In genomic region chr22:33362702-33363101, GRCh38 we compare ENCODE assay signal across 27 cellular contexts.
"Had no signal": no experiment of that assay in that cellular context is flagged by ENCODE, and none has a peak within 500 bp of the region (broad histone marks: within the 10 kb centered on the region; RNA-seq: fewer than 3 reads in every experiment).

No MANE protein-coding gene starts in this region.

- H3K27me3 Mint-ChIP-seq: naive thymus-derived CD8-positive, alpha-beta T cell; stimulated activated memory B cell treated with anti-CD40 and anti-IgM and Interleukin-4, amounts not matched to agents 10 μg/mL and 1 μg/mL and 100 μg/mL, for 72 hours had no signal

- H3K4me3 ChIP-seq: left lung, lower lobe of right lung, right atrium auricular region, right lobe of liver, smooth muscle cell, stomach, testis, thyroid gland, transverse colon, upper lobe of left lung, vagina had no signal

- H3K36me3 Mint-ChIP-seq: naive thymus-derived CD8-positive, alpha-beta T cell had no signal

- H3K27ac Mint-ChIP-seq: immature natural killer cell; naive thymus-derived CD8-positive, alpha-beta T cell; nephron had no signal

- H3K4me1 Mint-ChIP-seq: immature natural killer cell; naive thymus-derived CD8-positive, alpha-beta T cell; nephron; neural crest cell had no signal

- H3K27me3 ChIP-seq: left lung, right atrium auricular region, right lobe of liver, stomach, testis, thyroid gland, transverse colon, upper lobe of left lung, vagina had no signal

- DNase-seq: hypothalamus; immature natural killer cell; kidney; left colon; left lung; lower lobe of right lung; mesenchymal stem cell; naive thymus-derived CD8-positive, alpha-beta T cell; nucleus accumbens; right lobe of liver; stimulated activated CD4-positive, alpha-beta T cell treated with anti-CD3 and anti-CD28 coated beads, Interleukin-1b, Interleukin-23, amount 100 ng/mL, for 48 hours; stimulated activated CD4-positive, alpha-beta T cell treated with anti-CD3 and anti-CD28 coated beads, Interleukin-2, amount 100 ng/mL, for 48 hours; stimulated activated CD4-positive, alpha-beta T cell treated with anti-CD3 and anti-CD28 coated beads, Interleukin-4, amount 100 ng/mL, for 4 hours; stimulated activated CD8-positive, alpha-beta memory T cell treated with anti-CD3 and anti-CD28 coated beads, Interleukin-4, amount 100 ng/mL, for 48 hours; stimulated activated naive CD8-positive, alpha-beta T cell treated with anti-CD3 and anti-CD28 coated beads, Interleukin-15, Interleukin-2, amounts not matched to agents 100 U/mL and 50 U/mL, for 24 hours; stomach; testis; thyroid gland; transverse colon; upper lobe of left lung had no signal

- H3K9me3 Mint-ChIP-seq: nephron; neural crest cell; stimulated activated memory B cell treated with anti-CD40 and anti-IgM and Interleukin-4, amounts not matched to agents 10 μg/mL and 1 μg/mL and 100 μg/mL, for 72 hours had no signal

- H3K4me1 ChIP-seq: left lung, lower lobe of right lung, parathyroid adenoma, right atrium auricular region, right lobe of liver, stomach, testis, thyroid gland, upper lobe of left lung, vagina had no signal

- H3K9me3 ChIP-seq: left lung, lower lobe of right lung, right atrium auricular region, right lobe of liver, stomach, testis, thyroid gland, transverse colon, upper lobe of left lung, vagina had no signal

- H3K9ac ChIP-seq: parathyroid adenoma had no signal

- H3K27ac ChIP-seq: left lung, lower lobe of right lung, parathyroid adenoma, right atrium auricular region, right lobe of liver, stomach, testis, thyroid gland, transverse colon, upper lobe of left lung, vagina had no signal

- ATAC-seq: left colon; left lung; lower lobe of right lung; naive thymus-derived CD8-positive, alpha-beta T cell; right lobe of liver; stimulated activated naive CD8-positive, alpha-beta T cell treated with anti-CD3 and anti-CD28 coated beads, Interleukin-15, Interleukin-2, amounts not matched to agents 100 U/mL and 50 U/mL, for 24 hours had no signal

- H3K36me3 ChIP-seq: left lung, lower lobe of right lung, right atrium auricular region, right lobe of liver, thyroid gland, transverse colon, upper lobe of left lung, vagina had no signal

- H3K4me2 ChIP-seq: smooth muscle cell had no signal

- H3K4me3 Mint-ChIP-seq: immature natural killer cell; naive thymus-derived CD8-positive, alpha-beta T cell; nephron; neural crest cell; stimulated activated memory B cell treated with anti-CD40 and anti-IgM and Interleukin-4, amounts not matched to agents 10 μg/mL and 1 μg/mL and 100 μg/mL, for 72 hours had no signal
